Comparison of ENCODE assay signal across 1 cellular context in genomic region chr1:26029864-26030481, GRCh38.
TF ChIP-seq lines count a peak whose summit lies in the region.

No MANE protein-coding gene starts in this region.

TF ChIP-seq in HepG2, 621 proteins besides CTCF, POLR2A, EP300 and RAD21:
- TF ChIP-seq DMTF1 (CRISPR knock-in tag; IDR thresholded peaks at IDR 0.05): no peak
- TF ChIP-seq ZBTB33 (CRISPR knock-in tag; IDR thresholded peaks at IDR 0.05): peak; percentile 47; the same call in 1 of the 2 replicates
- no peak for TF ChIP-seq KLF11 (CRISPR knock-in tag; IDR thresholded peaks at IDR 0.05)
- TF ChIP-seq BRCA1 (CRISPR knock-in tag; IDR thresholded peaks at IDR 0.05): no peak
- no peak for TF ChIP-seq SKIL (CRISPR knock-in tag; IDR thresholded peaks at IDR 0.05; ENCODE audit: borderline replicate concordance)
- no peak for TF ChIP-seq HDAC1 (CRISPR knock-in tag; IDR thresholded peaks at IDR 0.05)
- no peak for TF ChIP-seq SMAD1 (CRISPR knock-in tag; IDR thresholded peaks at IDR 0.05; ENCODE audit: borderline replicate concordance, low read depth)
- TF ChIP-seq NFKB2 (CRISPR knock-in tag; IDR thresholded peaks at IDR 0.05; ENCODE audit: borderline replicate concordance): no peak
- TF ChIP-seq STAG1 (CRISPR knock-in tag; IDR thresholded peaks at IDR 0.05): peak; percentile 44
- TF ChIP-seq PHF21A (CRISPR knock-in tag; IDR thresholded peaks at IDR 0.05): no peak
- TF ChIP-seq IRF1 (CRISPR knock-in tag; IDR thresholded peaks at IDR 0.05; ENCODE audit: low read depth): no peak
- no peak for TF ChIP-seq HNRNPUL1 (IDR thresholded peaks at IDR 0.05; ENCODE audit: low read depth, low read length)
- TF ChIP-seq ZSCAN31 (CRISPR knock-in tag; IDR thresholded peaks at IDR 0.05; ENCODE audit: low read depth): no peak
- no peak for TF ChIP-seq ZNF768 (CRISPR knock-in tag; IDR thresholded peaks at IDR 0.05)
- TF ChIP-seq SETDB1 (CRISPR knock-in tag; IDR thresholded peaks at IDR 0.05; ENCODE audit: borderline replicate concordance): no peak
- no peak for TF ChIP-seq AKNA (CRISPR knock-in tag; IDR thresholded peaks at IDR 0.05; ENCODE audit: borderline replicate concordance)
- no peak for TF ChIP-seq PAX8 (CRISPR knock-in tag; IDR thresholded peaks at IDR 0.05; ENCODE audit: borderline replicate concordance)
- peak; percentile 71 for TF ChIP-seq ZNF629 (CRISPR knock-in tag; conservative IDR thresholded peaks at IDR 0.05)
- TF ChIP-seq TCF7 (IDR thresholded peaks at IDR 0.05; ENCODE audit: low read depth): no peak
- no peak for TF ChIP-seq THAP8 (CRISPR knock-in tag; IDR thresholded peaks at IDR 0.05; ENCODE audit: borderline replicate concordance)
- TF ChIP-seq TP53 (CRISPR knock-in tag; conservative IDR thresholded peaks at IDR 0.05): no peak
